ENCODE assay signal across 8 cellular contexts in the genomic region with DNA sequence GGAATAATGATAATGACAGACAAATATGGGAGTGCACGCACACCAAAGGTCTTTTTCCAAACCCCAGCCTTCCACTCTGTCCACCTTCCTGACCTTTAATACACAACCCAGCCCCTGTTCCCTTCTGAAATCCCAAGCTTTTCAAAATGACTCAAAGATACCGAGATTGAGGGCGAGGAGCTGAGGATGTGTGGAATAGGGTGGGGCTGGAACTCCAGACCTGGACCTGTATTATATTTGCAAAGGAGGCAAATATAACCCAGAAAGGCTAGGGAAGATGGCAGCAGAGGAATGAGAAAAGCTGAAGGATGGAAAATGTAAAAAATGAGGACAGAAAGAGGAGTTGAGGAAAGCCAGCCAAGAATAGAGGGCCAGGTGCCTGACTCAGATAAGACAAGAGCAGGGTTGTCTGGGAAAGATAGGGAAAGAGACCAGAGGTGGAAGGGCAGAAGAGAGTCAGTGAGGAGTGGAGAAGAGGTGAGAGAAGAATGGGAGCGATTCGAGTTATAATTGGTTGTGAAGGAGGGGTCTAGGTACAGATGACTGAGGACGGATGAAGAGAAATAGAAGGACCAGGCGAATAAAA. TPM values are rescaled to one million over a fixed set of nuclear protein-coding genes. Genes with fewer than 3 reads are reported as not detected.
DNase-seq lines count a peak whose midpoint lies in the region; FAIRE-seq and TF ChIP-seq lines count a peak whose summit lies in the region.

No MANE protein-coding gene starts in this region.

- H3K27me3 ChIP-seq in SJSA1 (replicated peaks) (no peaks in the 10 kb centered on the region), esophagus squamous epithelium (no peaks in the 10 kb centered on the region), skeletal muscle satellite cell (ENCODE audit: control insufficient read depth, insufficient read depth, low read length) (no peaks in the 10 kb centered on the region)

- H3K4me2 ChIP-seq in skeletal muscle satellite cell (ENCODE audit: low read length), result peak overlapping the region; percentile 93

- H3K4me1 ChIP-seq in SJSA1 (replicated peaks), result peaks cover 49% of the 10 kb centered on the region
- peaks cover 38 to 66% (median 38%) of the 10 kb centered on the region in 3 donors for H3K4me1 ChIP-seq in esophagus squamous epithelium
- peaks cover 45% of the 10 kb centered on the region for H3K4me1 ChIP-seq in skeletal muscle satellite cell (ENCODE audit: control insufficient read depth, insufficient read depth, low read length)

- H3K4me3 ChIP-seq in SJSA1, result peak overlapping the region; percentile 87
- peak overlapping the region; percentile 73 to 85 (median 84) for H3K4me3 ChIP-seq in esophagus squamous epithelium
- peak overlapping the region; percentile 98 for H3K4me3 ChIP-seq in skeletal muscle satellite cell (ENCODE audit: low read length)

- DNase-seq in NCI-H526 treated with DMSO at 0.1 percent for 48 hours (lab: John Stamatoyannopoulos, UW) (peak; percentile 13), NCI-H526 (lab: John Stamatoyannopoulos, UW) (no peak), SJSA1 (ENCODE audit: low read depth in 1 of 2, low spot score in 2 of 2) (no peak), esophagus squamous epithelium (lab: John Stamatoyannopoulos, UW) (no peak), middle frontal gyrus (ENCODE audit: extremely low spot score, low spot score) (no peak), globus pallidus (ENCODE audit: low spot score) (no peak), frontal cortex (ENCODE audit: low spot score in 2 of 2) (no peak)

- H3K9me3 ChIP-seq in SJSA1 (replicated peaks) (no peaks in the 10 kb centered on the region), esophagus squamous epithelium (no peaks in the 10 kb centered on the region), skeletal muscle satellite cell (replicated peaks; ENCODE audit: low read length) (no peaks in the 10 kb centered on the region)

- H3K36me3 ChIP-seq in SJSA1 (peaks cover 17% of the 10 kb centered on the region), esophagus squamous epithelium (peaks cover 0 to 6% (median 4%) of the 10 kb centered on the region in 3 donors), skeletal muscle satellite cell (ENCODE audit: insufficient read depth, low read length) (peaks cover 10% of the 10 kb centered on the region)

- peak overlapping the region; percentile 86 for H3K9ac ChIP-seq in skeletal muscle satellite cell (ENCODE audit: low read depth, low read length)

- TF ChIP-seq POLR2A in esophagus squamous epithelium (IDR thresholded peaks at IDR 0.05), result no peak

- FAIRE-seq in frontal cortex (lab: Jason Lieb, UNC), result no peak

- intact Hi-C loops in esophagus squamous epithelium (cut with DNase I), result no loop called here

- H3K27ac ChIP-seq in SJSA1 (peak overlapping the region; percentile 30), esophagus squamous epithelium (peak overlapping the region; percentile 95 to 99 (median 98))

- TF ChIP-seq CTCF in esophagus squamous epithelium (IDR thresholded peaks at IDR 0.05), result no peak

- WGBS in esophagus squamous epithelium, 2 donors, result 16 to 20% methylated on average over 7 of the region's 7 CpGs

RNA-seq across cellular contexts. Expression of gene PTMS, which starts 1.0 kb away (rescaled TPM):
- total RNA-seq in SJSA1 (2014; rRNA removed; shearing (Covaris generic)), result 243 and 442 TPM in 2 replicates
- total RNA-seq in esophagus squamous epithelium (100 to 1,000 TPM in 3 of 4 donors, 10 to 100 TPM in 1; 78.2 to 149 (median 123) TPM), frontal cortex (47.7 TPM)
- 50.5 and 63.9 TPM in 2 replicates for total RNA-seq in skeletal muscle satellite cell (2012; rRNA removed)

RNA-seq across cellular contexts. Expression of gene LAG3, which starts 7.2 kb away (rescaled TPM):
- total RNA-seq in SJSA1 (2014; rRNA removed; shearing (Covaris generic)), result 0.13 and 0.47 TPM in 2 replicates
- total RNA-seq in esophagus squamous epithelium (under 1 TPM in 3 of 4 donors, not detected in 1; 0.35 to 0.76 (median 0.50) TPM), frontal cortex (under 0.01 TPM)
- under 0.01 TPM in 1 of 2 replicates, not detected in the other for total RNA-seq in skeletal muscle satellite cell (2012; rRNA removed)

RNA-seq across cellular contexts. Expression of gene MLF2, which starts 12.2 kb away (rescaled TPM):
- total RNA-seq in SJSA1 (2014; rRNA removed; shearing (Covaris generic)), result 171 and 243 TPM in 2 replicates
- total RNA-seq in esophagus squamous epithelium, result 100 to 1,000 TPM; 158 to 170 (median 162) TPM
- 140 and 177 TPM in 2 replicates for total RNA-seq in skeletal muscle satellite cell (2012; rRNA removed)
- 77.9 TPM for total RNA-seq in frontal cortex

RNA-seq across cellular contexts. Expression of gene CD4, which starts 24.2 kb away (rescaled TPM):
- not detected in 2 replicates for total RNA-seq in SJSA1 (2014; rRNA removed; shearing (Covaris generic))
- total RNA-seq in esophagus squamous epithelium, result 10 to 100 TPM in 1 of 4 donors, 1 to 10 TPM in 3; 1.2 to 11.8 (median 5.0) TPM
- not detected in 2 replicates for total RNA-seq in skeletal muscle satellite cell (2012; rRNA removed)
- total RNA-seq in frontal cortex, result 2.0 TPM

RNA-seq across cellular contexts. Expression of gene COPS7A, which starts 41.3 kb away (rescaled TPM):
- 80.2 and 82.4 TPM in 2 replicates for total RNA-seq in SJSA1 (2014; rRNA removed; shearing (Covaris generic))
- total RNA-seq in esophagus squamous epithelium (10 to 100 TPM; 39.6 to 57.5 (median 49.1) TPM), frontal cortex (24.5 TPM)
- 95.3 and 114 TPM in 2 replicates for total RNA-seq in skeletal muscle satellite cell (2012; rRNA removed)
